ENCODE assay signal across 1 cellular context in the genomic region with DNA sequence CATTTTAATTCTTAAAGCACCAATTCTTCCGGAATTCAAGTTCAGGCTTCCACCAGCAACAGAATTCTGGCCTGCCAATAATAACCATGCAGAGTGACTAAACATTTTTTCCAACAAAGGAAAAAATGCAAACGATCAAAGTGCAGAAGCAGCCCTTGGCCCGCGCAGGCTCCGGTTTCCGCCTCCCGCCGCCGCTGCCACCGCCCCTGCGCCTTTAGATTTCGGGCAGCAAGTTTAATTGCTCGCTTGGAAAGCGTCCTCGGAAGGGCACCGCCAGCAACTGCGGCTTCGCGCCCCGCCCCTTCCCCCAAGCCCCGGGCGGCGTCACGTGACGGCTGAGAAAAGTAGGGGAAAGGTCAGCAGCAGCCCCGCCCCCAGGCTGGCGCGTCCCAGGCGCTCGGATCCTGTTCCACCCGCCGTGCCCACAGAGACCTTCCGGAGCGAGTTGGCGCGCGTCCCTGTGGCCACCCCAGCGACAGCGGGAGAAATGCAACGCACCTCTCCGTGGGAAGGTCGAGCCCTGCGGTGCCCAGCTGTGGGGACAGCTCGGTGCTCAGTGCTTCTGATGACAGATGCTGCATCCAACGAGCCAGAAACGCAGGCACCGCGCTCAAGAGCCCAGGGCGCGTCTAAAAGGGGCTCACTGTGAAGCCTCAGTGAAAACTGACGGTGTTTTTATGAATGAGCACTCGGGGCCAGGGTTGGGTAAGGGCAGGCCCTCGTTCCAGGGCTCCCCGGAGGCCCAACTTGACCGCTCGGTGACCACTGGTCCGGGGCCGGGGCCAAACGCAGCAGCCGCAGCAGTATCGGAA.
TF ChIP-seq lines count a peak whose summit lies in the region.

No MANE protein-coding gene starts in this region.

TF ChIP-seq in GM12878, 131 proteins besides CTCF, POLR2A, EP300 and RAD21 (continued from another document):
- TF ChIP-seq NKRF (conservative IDR thresholded peaks at IDR 0.05) = peak; percentile 46; the same call in 1 of the 2 replicates
- no peak for TF ChIP-seq POLR2AphosphoS2 (IDR thresholded peaks at IDR 0.05; ENCODE audit: low read depth, low read length)
- TF ChIP-seq HDAC6 (IDR thresholded peaks at IDR 0.05; ENCODE audit: unreplicated experiment) = peak; percentile 84
- no peak for TF ChIP-seq TCF12 (IDR thresholded peaks at IDR 0.05; ENCODE audit: low read depth, low read length)
- no peak for TF ChIP-seq SMC3 (IDR thresholded peaks at IDR 0.05; ENCODE audit: borderline replicate concordance, low read length)
- no peak for TF ChIP-seq ZNF384 (IDR thresholded peaks at IDR 0.05; ENCODE audit: borderline replicate concordance, low read depth, low read length)
- no peak for TF ChIP-seq SMARCA5 (IDR thresholded peaks at IDR 0.05)
- TF ChIP-seq, protein P1, sequence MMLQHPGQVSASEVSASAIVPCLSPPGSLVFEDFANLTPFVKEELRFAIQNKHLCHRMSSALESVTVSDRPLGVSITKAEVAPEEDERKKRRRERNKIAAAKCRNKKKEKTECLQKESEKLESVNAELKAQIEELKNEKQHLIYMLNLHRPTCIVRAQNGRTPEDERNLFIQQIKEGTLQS (IDR thresholded peaks at IDR 0.05; ENCODE audit: borderline replicate concordance, extremely low read depth, low read depth, low read length) = peak; percentile 66; the same call in 1 of the 2 replicates
- TF ChIP-seq ASH2L (IDR thresholded peaks at IDR 0.05; ENCODE audit: borderline replicate concordance, low read depth) = peak; percentile 90; the same call in 1 of the 2 replicates
- TF ChIP-seq RAD51 (IDR thresholded peaks at IDR 0.05) = peak; percentile 95
- TF ChIP-seq RCOR1 (conservative IDR thresholded peaks at IDR 0.05; ENCODE audit: low read depth, low read length) = 0 out of 2 replicates have a peak, but pooled peaks have one; percentile 31
- no peak for TF ChIP-seq ZNF24 (IDR thresholded peaks at IDR 0.05)
- peak; percentile 33 for TF ChIP-seq MEF2B (IDR thresholded peaks at IDR 0.05; ENCODE audit: partially characterized antibody, poor library complexity, severe bottlenecking)
- TF ChIP-seq ZNF622 (IDR thresholded peaks at IDR 0.05) = no peak
- peak; percentile 66; the same call in 1 of the 2 replicates for TF ChIP-seq TBL1XR1 (IDR thresholded peaks at IDR 0.05; ENCODE audit: low read depth, low read length)
- TF ChIP-seq CBX3 (IDR thresholded peaks at IDR 0.05; ENCODE audit: borderline replicate concordance, low read depth) = no peak
- TF ChIP-seq TCF3 (IDR thresholded peaks at IDR 0.05; ENCODE audit: borderline replicate concordance, insufficient read depth, low read depth, low read length) = 0 out of 2 replicates have a peak, but pooled peaks have one; percentile 4
- 0 out of 2 replicates have a peak, but pooled peaks have one; percentile 16 for TF ChIP-seq YY1 (IDR thresholded peaks at IDR 0.05; ENCODE audit: low read depth, low read length)
- TF ChIP-seq SMAD1 (IDR thresholded peaks at IDR 0.05; ENCODE audit: low read depth, partially characterized antibody) = no peak
- no peak for TF ChIP-seq SIX5 (IDR thresholded peaks at IDR 0.05; ENCODE audit: low read depth, low read length, severe bottlenecking)
- TF ChIP-seq HDAC2 (IDR thresholded peaks at IDR 0.05) = no peak
- TF ChIP-seq NFIC (IDR thresholded peaks at IDR 0.05; ENCODE audit: low read depth, low read length) = no peak
- no peak for TF ChIP-seq STAT3 (IDR thresholded peaks at IDR 0.05; ENCODE audit: low read depth, low read length)
- TF ChIP-seq KDM1A (IDR thresholded peaks at IDR 0.05; ENCODE audit: borderline replicate concordance) = no peak
- no peak for TF ChIP-seq ZNF274 (IDR thresholded peaks at IDR 0.05; ENCODE audit: insufficient read depth, insufficient read length)
